ENCODE assay signal across 1 cellular context in the genomic region with DNA sequence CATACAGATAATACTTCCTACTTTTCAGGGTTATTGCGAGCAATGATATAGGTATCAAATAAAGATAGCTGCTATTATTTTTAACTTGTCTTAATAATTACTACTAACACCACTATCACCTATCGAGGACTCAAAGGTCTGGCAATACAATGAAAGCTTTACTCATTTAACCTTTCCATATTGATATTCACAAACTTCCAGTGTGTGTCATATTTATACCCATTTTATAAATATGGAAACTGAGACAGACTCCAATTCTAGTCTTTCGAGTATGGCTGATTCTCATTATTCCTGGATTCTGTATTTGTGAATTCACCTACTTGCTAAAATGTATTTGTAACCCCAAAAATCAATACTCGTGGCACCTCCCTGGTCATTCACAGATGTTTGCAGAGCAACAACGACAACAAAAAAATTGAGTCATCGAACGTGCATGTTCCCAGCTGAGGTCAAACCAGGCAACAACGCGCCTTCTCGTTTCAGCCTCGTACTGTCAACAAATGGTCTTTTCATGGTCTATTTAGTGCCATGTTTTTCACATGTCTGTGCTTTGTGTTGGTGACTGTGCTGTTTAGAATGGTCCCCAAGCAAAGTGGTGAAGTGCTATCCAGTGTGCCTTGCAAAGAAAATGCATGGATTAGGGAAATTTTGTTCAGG.
TF ChIP-seq lines count a peak whose summit lies in the region.

No MANE protein-coding gene starts in this region.

TF ChIP-seq in HepG2, 621 proteins besides CTCF, POLR2A, EP300 and RAD21 (continued from another document and continues in another):
- TF ChIP-seq KAT2B (IDR thresholded peaks at IDR 0.05; ENCODE audit: borderline replicate concordance, low read depth, low read length), result peak; percentile 75
- TF ChIP-seq FOXP4 (CRISPR knock-in tag; IDR thresholded peaks at IDR 0.05), result peak; percentile 95
- TF ChIP-seq ZNF205 (CRISPR knock-in tag; IDR thresholded peaks at IDR 0.05), result peak; percentile 96
- TF ChIP-seq ZNF670 (CRISPR knock-in tag; IDR thresholded peaks at IDR 0.05; ENCODE audit: borderline replicate concordance), result peak; percentile 78; the same call in 1 of the 2 replicates
- TF ChIP-seq MAFK (conservative IDR thresholded peaks at IDR 0.05 in 1 of 2, IDR thresholded peaks at IDR 0.05 in 1 of 2; ENCODE audit: low read length in 2 of 2), result peak in 1 of 2 experiments; percentile 44; a peak in 1 of 4 replicates
- peak; percentile 88 for TF ChIP-seq GATAD2A (CRISPR knock-in tag; IDR thresholded peaks at IDR 0.05)
- peak; percentile 43; the same call in 1 of the 2 replicates for TF ChIP-seq ELF3 (CRISPR knock-in tag; IDR thresholded peaks at IDR 0.05)
- TF ChIP-seq CBX5 (CRISPR knock-in tag; IDR thresholded peaks at IDR 0.05; ENCODE audit: borderline replicate concordance), result peak; percentile 65; the same call in 1 of the 2 replicates
- peak in 1 of 2 experiments; percentile 53; a peak in 1 of 4 replicates for TF ChIP-seq HMGXB4 (CRISPR knock-in tag; IDR thresholded peaks at IDR 0.05; ENCODE audit: borderline replicate concordance in 1 of 2, low read depth in 1 of 2)
- peak; percentile 37; the same call in 1 of the 2 replicates for TF ChIP-seq ZMYM3 (CRISPR knock-in tag; IDR thresholded peaks at IDR 0.05)
- TF ChIP-seq TEAD3 (CRISPR knock-in tag; optimal IDR thresholded peaks at IDR 0.05; ENCODE audit: borderline replicate concordance), result peak; percentile 77
- TF ChIP-seq NCOA2 (CRISPR knock-in tag; IDR thresholded peaks at IDR 0.05), result peak; percentile 76
- 0 out of 2 replicates have a peak, but pooled peaks have one; percentile 45 for TF ChIP-seq FOXJ3 (CRISPR knock-in tag; IDR thresholded peaks at IDR 0.05; ENCODE audit: borderline replicate concordance)
- no peak for TF ChIP-seq NFIB (CRISPR knock-in tag; IDR thresholded peaks at IDR 0.05; ENCODE audit: borderline replicate concordance)
- 0 out of 2 replicates have a peak, but pooled peaks have one; percentile 89 for TF ChIP-seq DNMT3B (CRISPR knock-in tag; conservative IDR thresholded peaks at IDR 0.05)
- TF ChIP-seq TBL1XR1 (IDR thresholded peaks at IDR 0.05; ENCODE audit: borderline replicate concordance, low read length, partially characterized antibody), result peak; percentile 84
- no peak for TF ChIP-seq LCORL (IDR thresholded peaks at IDR 0.05)
- TF ChIP-seq LCORL (CRISPR knock-in tag; IDR thresholded peaks at IDR 0.05), result no peak; the same call in 1 of the 2 replicates
- peak in 1 of 2 experiments; percentile 74; a peak in 2 of 4 replicates for TF ChIP-seq KLF16 (CRISPR knock-in tag; IDR thresholded peaks at IDR 0.05)
- TF ChIP-seq, protein P1, sequence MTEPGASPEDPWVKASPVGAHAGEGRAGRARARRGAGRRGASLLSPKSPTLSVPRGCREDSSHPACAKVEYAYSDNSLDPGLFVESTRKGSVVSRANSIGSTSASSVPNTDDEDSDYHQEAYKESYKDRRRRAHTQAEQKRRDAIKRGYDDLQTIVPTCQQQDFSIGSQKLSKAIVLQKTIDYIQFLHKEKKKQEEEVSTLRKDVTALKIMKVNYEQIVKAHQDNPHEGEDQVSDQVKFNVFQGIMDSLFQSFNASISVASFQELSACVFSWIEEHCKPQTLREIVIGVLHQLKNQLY (CRISPR knock-in tag; IDR thresholded peaks at IDR 0.05), result peak; percentile 42; the same call in 1 of the 2 replicates
- peak; percentile 38; the same call in 1 of the 2 replicates for TF ChIP-seq ELF1 (CRISPR knock-in tag; IDR thresholded peaks at IDR 0.05)
- TF ChIP-seq, protein P2, sequence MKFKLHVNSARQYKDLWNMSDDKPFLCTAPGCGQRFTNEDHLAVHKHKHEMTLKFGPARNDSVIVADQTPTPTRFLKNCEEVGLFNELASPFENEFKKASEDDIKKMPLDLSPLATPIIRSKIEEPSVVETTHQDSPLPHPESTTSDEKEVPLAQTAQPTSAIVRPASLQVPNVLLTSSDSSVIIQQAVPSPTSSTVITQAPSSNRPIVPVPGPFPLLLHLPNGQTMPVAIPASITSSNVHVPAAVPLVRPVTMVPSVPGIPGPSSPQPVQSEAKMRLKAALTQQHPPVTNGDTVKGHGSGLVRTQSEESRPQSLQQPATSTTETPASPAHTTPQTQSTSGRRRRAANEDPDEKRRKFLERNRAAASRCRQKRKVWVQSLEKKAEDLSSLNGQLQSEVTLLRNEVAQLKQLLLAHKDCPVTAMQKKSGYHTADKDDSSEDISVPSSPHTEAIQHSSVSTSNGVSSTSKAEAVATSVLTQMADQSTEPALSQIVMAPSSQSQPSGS (CRISPR knock-in tag; IDR thresholded peaks at IDR 0.05), result peak; percentile 76; the same call in 1 of the 2 replicates
- TF ChIP-seq GABPB1 (CRISPR knock-in tag; IDR thresholded peaks at IDR 0.05), result peak; percentile 12; the same call in 1 of the 2 replicates
- TF ChIP-seq ZNF501 (CRISPR knock-in tag; IDR thresholded peaks at IDR 0.05), result peak; percentile 31; the same call in 1 of the 2 replicates
- TF ChIP-seq, protein P3, sequence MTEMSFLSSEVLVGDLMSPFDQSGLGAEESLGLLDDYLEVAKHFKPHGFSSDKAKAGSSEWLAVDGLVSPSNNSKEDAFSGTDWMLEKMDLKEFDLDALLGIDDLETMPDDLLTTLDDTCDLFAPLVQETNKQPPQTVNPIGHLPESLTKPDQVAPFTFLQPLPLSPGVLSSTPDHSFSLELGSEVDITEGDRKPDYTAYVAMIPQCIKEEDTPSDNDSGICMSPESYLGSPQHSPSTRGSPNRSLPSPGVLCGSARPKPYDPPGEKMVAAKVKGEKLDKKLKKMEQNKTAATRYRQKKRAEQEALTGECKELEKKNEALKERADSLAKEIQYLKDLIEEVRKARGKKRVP (CRISPR knock-in tag; IDR thresholded peaks at IDR 0.05), result peak in 1 of 2 experiments; percentile 71; a peak in 2 of 4 replicates
- TF ChIP-seq ZNF556 (CRISPR knock-in tag; IDR thresholded peaks at IDR 0.05; ENCODE audit: borderline replicate concordance), result no peak
- TF ChIP-seq, protein P4, sequence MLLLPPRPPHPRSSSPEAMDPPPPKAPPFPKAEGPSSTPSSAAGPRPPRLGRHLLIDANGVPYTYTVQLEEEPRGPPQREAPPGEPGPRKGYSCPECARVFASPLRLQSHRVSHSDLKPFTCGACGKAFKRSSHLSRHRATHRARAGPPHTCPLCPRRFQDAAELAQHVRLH (CRISPR knock-in tag; IDR thresholded peaks at IDR 0.05; ENCODE audit: borderline replicate concordance, low read depth), result 0 out of 2 replicates have a peak, but pooled peaks have one; percentile 57
- TF ChIP-seq ZNF574 (CRISPR knock-in tag; IDR thresholded peaks at IDR 0.05), result peak; percentile 52
- TF ChIP-seq NFKBIZ (CRISPR knock-in tag; IDR thresholded peaks at IDR 0.05), result peak; percentile 81; the same call in 1 of the 2 replicates
- TF ChIP-seq, protein P5, sequence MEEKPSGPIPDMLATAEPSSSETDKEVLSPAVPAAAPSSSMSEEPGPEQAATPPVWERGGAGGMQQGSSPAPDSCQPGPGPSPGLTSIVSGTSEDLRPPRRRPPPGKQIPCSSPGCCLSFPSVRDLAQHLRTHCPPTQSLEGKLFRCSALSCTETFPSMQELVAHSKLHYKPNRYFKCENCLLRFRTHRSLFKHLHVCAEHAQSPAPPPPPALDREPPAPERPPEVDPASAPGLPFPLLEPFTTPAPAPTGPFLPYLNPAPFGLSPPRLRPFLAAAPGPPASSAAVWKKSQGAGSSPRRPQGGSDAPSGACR (CRISPR knock-in tag; IDR thresholded peaks at IDR 0.05), result no peak
- TF ChIP-seq, protein P6, sequence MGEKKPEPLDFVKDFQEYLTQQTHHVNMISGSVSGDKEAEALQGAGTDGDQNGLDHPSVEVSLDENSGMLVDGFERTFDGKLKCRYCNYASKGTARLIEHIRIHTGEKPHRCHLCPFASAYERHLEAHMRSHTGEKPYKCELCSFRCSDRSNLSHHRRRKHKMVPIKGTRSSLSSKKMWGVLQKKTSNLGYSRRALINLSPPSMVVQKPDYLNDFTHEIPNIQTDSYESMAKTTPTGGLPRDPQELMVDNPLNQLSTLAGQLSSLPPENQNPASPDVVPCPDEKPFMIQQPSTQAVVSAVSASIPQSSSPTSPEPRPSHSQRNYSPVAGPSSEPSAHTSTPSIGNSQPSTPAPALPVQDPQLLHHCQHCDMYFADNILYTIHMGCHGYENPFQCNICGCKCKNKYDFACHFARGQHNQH (CRISPR knock-in tag; IDR thresholded peaks at IDR 0.05), result peak; percentile 77
- TF ChIP-seq ZNF383 (CRISPR knock-in tag; IDR thresholded peaks at IDR 0.05; ENCODE audit: borderline replicate concordance), result no peak
- peak; percentile 43; the same call in 1 of the 2 replicates for TF ChIP-seq CREM (IDR thresholded peaks at IDR 0.05)
- no peak for TF ChIP-seq CREM (CRISPR knock-in tag; IDR thresholded peaks at IDR 0.05)
- TF ChIP-seq JUN (CRISPR knock-in tag; IDR thresholded peaks at IDR 0.05), result peak; percentile 79
- TF ChIP-seq ZNF691 (CRISPR knock-in tag; IDR thresholded peaks at IDR 0.05; ENCODE audit: borderline replicate concordance, low read depth), result 0 out of 2 replicates have a peak, but pooled peaks have one; percentile 65
- peak; percentile 65; the same call in 1 of the 2 replicates for TF ChIP-seq HOXA3 (CRISPR knock-in tag; IDR thresholded peaks at IDR 0.05)
- TF ChIP-seq TCF12 (IDR thresholded peaks at IDR 0.05), result no peak
- no peak for TF ChIP-seq TCF12 (CRISPR knock-in tag; IDR thresholded peaks at IDR 0.05)
- peak; percentile 67 for TF ChIP-seq ZNF614 (CRISPR knock-in tag; IDR thresholded peaks at IDR 0.05; ENCODE audit: borderline replicate concordance)
- TF ChIP-seq CEBPG (CRISPR knock-in tag; IDR thresholded peaks at IDR 0.05), result peak; percentile 76
- no peak for TF ChIP-seq ZNF33A (CRISPR knock-in tag; IDR thresholded peaks at IDR 0.05; ENCODE audit: borderline replicate concordance)
- no peak for TF ChIP-seq ZKSCAN5 (CRISPR knock-in tag; IDR thresholded peaks at IDR 0.05)
- peak; percentile 94; the same call in 1 of the 2 replicates for TF ChIP-seq CHD4 (IDR thresholded peaks at IDR 0.05; ENCODE audit: borderline replicate concordance, low read length)
- no peak for TF ChIP-seq USF2 (IDR thresholded peaks at IDR 0.05; ENCODE audit: low read depth, low read length)
- no peak for TF ChIP-seq USF2 (CRISPR knock-in tag; IDR thresholded peaks at IDR 0.05; ENCODE audit: borderline replicate concordance)
- peak; percentile 79 for TF ChIP-seq FOXK2 (IDR thresholded peaks at IDR 0.05)
